ENCODE assay signal across 10 cellular contexts in the genomic region with DNA sequence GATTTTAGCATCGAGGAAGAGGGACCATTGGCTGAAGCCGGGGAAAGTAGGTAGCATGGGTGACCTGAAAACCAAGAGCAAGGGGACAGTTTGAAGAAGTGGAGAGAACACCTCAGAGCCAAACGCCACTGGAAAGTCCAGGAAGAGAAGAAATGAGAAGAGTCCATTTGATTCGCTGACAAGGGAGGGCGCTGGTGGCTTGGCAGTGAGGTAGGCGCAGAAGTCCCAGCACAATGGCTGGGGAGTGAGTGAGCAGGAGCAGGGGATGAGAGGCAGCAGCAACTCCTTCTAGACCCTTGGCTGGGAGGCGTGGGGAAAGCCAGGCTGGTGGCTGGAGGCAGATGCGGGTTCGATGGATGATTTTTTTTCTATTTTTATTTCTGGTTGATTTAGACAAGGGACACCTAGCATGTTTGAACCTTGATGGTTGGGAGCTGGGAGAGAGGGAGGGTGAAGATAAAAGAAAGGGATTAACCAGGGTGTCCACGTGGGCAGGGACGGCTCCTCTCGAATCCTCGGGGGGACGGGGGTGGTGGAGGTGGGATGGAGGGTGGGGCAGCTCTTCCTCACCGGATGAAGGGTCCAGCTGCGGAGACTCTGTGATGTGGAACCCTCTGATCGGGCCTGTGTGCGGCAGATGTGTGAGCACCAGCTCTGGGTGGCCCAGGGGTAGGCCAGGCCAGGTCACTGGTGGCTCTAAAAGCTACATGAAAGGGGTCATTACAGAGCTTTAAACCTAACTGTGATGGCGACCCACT.
A peak's percentile ranks its signal among the peaks of the same experiment; 100 is the strongest.
DNase-seq lines count a peak whose midpoint lies in the region; ATAC-seq and TF ChIP-seq lines count a peak whose summit lies in the region.
"Had no signal": no experiment of that assay in that cellular context is flagged by ENCODE, and none has a peak within 500 bp of the region (broad histone marks: within the 10 kb centered on the region; RNA-seq: fewer than 3 reads in every experiment).

No MANE protein-coding gene starts in this region.

- H3K27ac Mint-ChIP-seq in neural crest cell (ENCODE audit: unreplicated experiment), result peak overlapping the region; percentile 85

- no peaks in the 10 kb centered on the region for H3K27me3 Mint-ChIP-seq in neural crest cell (ENCODE audit: low read depth)

- H3K9ac ChIP-seq in Loucy (ENCODE audit: low read depth, low read length, poor library complexity, severe bottlenecking), result no peak overlapping the region

- no peaks in the 10 kb centered on the region for H3K36me3 Mint-ChIP-seq in neural crest cell (ENCODE audit: low read depth)

- DNase-seq in GM10266 (ENCODE audit: extremely low spot score), result no peak
- peak; percentile 6 for DNase-seq in activated T-helper 9 cell treated with anti-CD3 and anti-CD28 coated beads, Interleukin-2, amount 50 U/mL, for 16 hours (ENCODE audit: low read depth)
- DNase-seq in neural crest cell (ENCODE audit: low read depth, low spot score), result no peak
- no peak for DNase-seq in AG20443 (ENCODE audit: low spot score)
- no peak for DNase-seq in ACHN
- DNase-seq: cerebellar nuclear complex, EL, substantia nigra had no signal

- H3K27me3 ChIP-seq in Loucy (ENCODE audit: insufficient read depth, low read length, poor library complexity, severe bottlenecking), result no peaks in the 10 kb centered on the region

- no peaks in the 10 kb centered on the region for H3K9me3 ChIP-seq in Loucy (ENCODE audit: insufficient read depth, low read depth, low read length)

- no peak overlapping the region for H2AFZ ChIP-seq in Loucy (ENCODE audit: low read length)

- H3K4me3 Mint-ChIP-seq in neural crest cell, result no peak overlapping the region

- no peaks in the 10 kb centered on the region for H3K9me2 ChIP-seq in Loucy (replicated peaks; ENCODE audit: low read depth, low read length)

- H3F3A ChIP-seq in Loucy (ENCODE audit: low read depth), result no peaks in the 10 kb centered on the region

- TF ChIP-seq CTCF in GM10266 (IDR thresholded peaks at IDR 0.05; ENCODE audit: control insufficient read depth, insufficient read depth, low read depth, missing control alignments) (peak; percentile 34), Loucy (conservative IDR thresholded peaks at IDR 0.05; ENCODE audit: low read length) (peak; percentile 43), neural crest cell (conservative IDR thresholded peaks at IDR 0.05) (peak; percentile 29)

- in situ Hi-C loops in ACHN (cut with HindIII; ENCODE audit: low pct_ligation_motif_present, low pct_unique_long_range_greater_than_20kb, low sequenced_read_pairs), result loop anchor here (25.0 kb wide), 1 partner anchor 209 kb away; no protein-coding TSS in a partner anchor

- no peaks in the 10 kb centered on the region for H3K36me3 ChIP-seq in Loucy (ENCODE audit: insufficient read depth, low read length)

- ATAC-seq in HG03521 (IDR thresholded peaks at IDR 0.05; ENCODE audit: unreplicated experiment), result no peak

- no peaks in the 10 kb centered on the region for H3K79me2 ChIP-seq in Loucy (ENCODE audit: insufficient read depth, low read length)

- peaks cover 11% of the 10 kb centered on the region for H3K4me1 ChIP-seq in Loucy (ENCODE audit: insufficient read depth, low read length, poor library complexity, severe bottlenecking)

- H3K9me3 Mint-ChIP-seq in neural crest cell, result no peaks in the 10 kb centered on the region

- no peaks in the 10 kb centered on the region for H3K4me1 Mint-ChIP-seq in neural crest cell

- no peak overlapping the region for H3K4me3 ChIP-seq in Loucy (ENCODE audit: low read length, poor library complexity, severe bottlenecking)

- no peaks in the 10 kb centered on the region for H4K20me1 ChIP-seq in Loucy (ENCODE audit: insufficient read depth, low read length, poor library complexity, severe bottlenecking)

- no peak overlapping the region for H3K4me2 ChIP-seq in Loucy (ENCODE audit: low read depth, low read length, poor library complexity, severe bottlenecking)
